ENCODE assay signal across 11 cellular contexts in the genomic region with DNA sequence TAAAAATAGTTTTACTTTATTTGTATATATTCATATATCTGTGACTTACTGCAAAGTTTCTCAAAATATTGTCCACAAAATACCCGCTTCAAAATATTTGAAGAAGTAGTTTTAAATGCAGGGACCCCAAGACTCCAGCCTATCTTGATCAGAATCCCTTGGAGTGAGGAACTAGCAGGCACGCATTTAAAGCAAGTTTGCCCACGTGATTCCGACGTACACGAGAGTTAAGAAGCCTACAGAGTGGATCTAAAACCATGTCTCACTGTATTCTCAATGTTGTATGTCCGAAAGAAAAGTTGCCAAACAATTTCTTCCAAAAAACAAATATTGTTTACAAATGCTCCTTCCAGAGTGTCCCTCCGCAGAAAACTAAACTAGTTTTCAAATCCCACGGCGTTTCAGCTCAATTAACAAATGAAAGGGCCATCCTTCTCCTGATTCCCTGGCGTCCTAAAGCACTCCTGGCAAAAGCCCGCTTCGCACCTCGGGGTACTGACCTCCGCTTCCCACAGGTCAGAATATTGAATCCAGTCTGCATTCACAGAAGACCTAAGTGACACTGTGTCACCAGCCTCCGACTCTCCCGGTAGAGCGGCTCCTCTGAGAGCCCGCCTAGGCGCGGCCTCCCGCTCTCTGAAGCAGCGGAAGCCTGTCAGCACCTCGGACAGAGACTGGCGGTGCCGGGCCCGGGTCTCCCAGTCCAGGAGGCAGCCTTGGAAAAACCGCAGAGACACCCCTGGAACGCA. TPM values are rescaled to one million over a fixed set of nuclear protein-coding genes. Genes with fewer than 3 reads are reported as not detected.
DNase-seq lines count a peak whose midpoint lies in the region; ATAC-seq, FAIRE-seq and TF ChIP-seq lines count a peak whose summit lies in the region.
"Had no signal": no experiment of that assay in that cellular context is flagged by ENCODE, and none has a peak within 500 bp of the region (broad histone marks: within the 10 kb centered on the region; RNA-seq: fewer than 3 reads in every experiment).

No MANE protein-coding gene starts in this region.

- TF ChIP-seq RAD21 in A549 (conservative IDR thresholded peaks at IDR 0.05 in 1 of 2, IDR thresholded peaks at IDR 0.05 in 1 of 2) = no peak

- CTCF ChIA-PET in A549 (lab: Yijun Ruan, JAX) = interaction anchor here (0.9 kb wide), 1 partner anchor 142 kb away, joined by 3 read pairs; no protein-coding TSS in a partner anchor

- peak overlapping the region; percentile 78 for H3K4me2 ChIP-seq in A549

- peak overlapping the region; percentile 82 for H3K9ac ChIP-seq in endocrine pancreas (ENCODE audit: control insufficient read depth, insufficient read depth, low read length)

- ATAC-seq in A549 (peak; percentile 49 to 77), GM18519 (IDR thresholded peaks at IDR 0.05; ENCODE audit: low FRiP score, unreplicated experiment) (no peak), HG02973 (IDR thresholded peaks at IDR 0.05; ENCODE audit: unreplicated experiment) (no peak), HG03097 (IDR thresholded peaks at IDR 0.05; ENCODE audit: low FRiP score, unreplicated experiment) (no peak)

- POLR2A ChIA-PET in A549 (lab: Yijun Ruan, JAX) = no interaction called here

- no peak for TF ChIP-seq EP300 in A549 (IDR thresholded peaks at IDR 0.05)

- peaks cover 41% of the 10 kb centered on the region for H3K4me1 ChIP-seq in A549
- H3K4me1 ChIP-seq in endocrine pancreas (ENCODE audit: control insufficient read depth, insufficient read depth, low read length) = peaks cover 17% of the 10 kb centered on the region

- no peak for TF ChIP-seq POLR2A in A549 (IDR thresholded peaks at IDR 0.05; ENCODE audit: low read length)

- H3K36me3 ChIP-seq in endocrine pancreas (ENCODE audit: control insufficient read depth, insufficient read depth, low read length) = no peaks in the 10 kb centered on the region

- H3K4me3 ChIP-seq in A549 = peak overlapping the region; percentile 84
- H3K4me3 ChIP-seq in endocrine pancreas (ENCODE audit: control insufficient read depth, insufficient read depth, low read length) = peak overlapping the region; percentile 78
- H3K4me3 ChIP-seq: SK-N-MC had no signal

- TF ChIP-seq CTCF in A549 (IDR thresholded peaks at IDR 0.05) = no peak

- DNase-seq in A549 (ENCODE audit: low read depth in 1 of 2, low spot score in 1 of 2) (no peak), NCI-H1092 (lab: John Stamatoyannopoulos, UW) (peak; percentile 3), medulla oblongata (ENCODE audit: extremely low spot score) (peak; percentile 31), SKM-1 treated with dmso at 0.1 percent for 144 hours (lab: John Stamatoyannopoulos, UW; ENCODE audit: unreplicated experiment) (no peak)
- DNase-seq: activated CD8-positive, alpha-beta memory T cell treated with anti-CD3 and anti-CD28 coated beads, Interleukin-2, amount 50 U/mL, for 48 hours; CD4-positive, CD25-positive, alpha-beta regulatory T cell had no signal

- peak overlapping the region in 1 of 2 experiments; percentile 97; a peak in 3 of 6 replicates for H3K27ac ChIP-seq in A549
- H3K27ac ChIP-seq: SK-N-MC had no signal

- peak; percentile 7 for FAIRE-seq in A549 (lab: Jason Lieb, UNC)

- 35% methylated on average over 26 of the region's 29 CpGs for WGBS in A549 (ENCODE audit: missing lambda C conversion rate)

- no peaks in the 10 kb centered on the region for H3K9me3 ChIP-seq in A549
- H3K9me3 ChIP-seq in endocrine pancreas (ENCODE audit: control insufficient read depth, low read length) = no peaks in the 10 kb centered on the region

- no peaks in the 10 kb centered on the region for H3K27me3 ChIP-seq in endocrine pancreas (ENCODE audit: control insufficient read depth, insufficient read depth, low read length)

TF ChIP-seq in A549, 52 proteins besides CTCF, POLR2A, EP300 and RAD21:
- TF ChIP-seq FOXS1 (CRISPR knock-in tag; IDR thresholded peaks at IDR 0.05) = no peak
- no peak for TF ChIP-seq RCOR1 (IDR thresholded peaks at IDR 0.05; ENCODE audit: low read depth, low read length)
- no peak for TF ChIP-seq CBX8 (IDR thresholded peaks at IDR 0.05)
- no peak for TF ChIP-seq HES2 (IDR thresholded peaks at IDR 0.05)
- no peak for TF ChIP-seq FOSL2 (IDR thresholded peaks at IDR 0.05)
- no peak for TF ChIP-seq FOSL2 (CRISPR knock-in tag; IDR thresholded peaks at IDR 0.05)
- 0 out of 2 replicates have a peak, but pooled peaks have one; percentile 30 for TF ChIP-seq HOXB13 (CRISPR knock-in tag; IDR thresholded peaks at IDR 0.05; ENCODE audit: low read depth)
- TF ChIP-seq REST (IDR thresholded peaks at IDR 0.05) = peak; percentile 97

RNA-seq across cellular contexts. Expression of gene GABRB3, which starts 1.5 kb away (rescaled TPM):
- polyA plus RNA-seq in A549 (2011; rRNA removed) (129 and 188 TPM in 2 replicates), A549 (2017; fragmentation: RNase III; extraction: RNeasy Plus Mini Kit Qiagen cat#74134 plus additional on column Dnase treatment) (75.6 to 81.9 TPM (median 78.3 TPM) in 3 replicates)
- 39.8 and 48.9 TPM in 2 replicates for polyA plus RNA-seq in A549 (2012; cell fraction: cytosol; rRNA removed)
- 24.7 and 43.6 TPM in 2 replicates for polyA plus RNA-seq in A549 (2012; cell fraction: nucleus; rRNA removed)
- polyA minus RNA-seq in A549 (2011; rRNA and poly(A)+ RNA removed) = 217 and 231 TPM in 2 replicates

Comparison
In these comparisons a context has a peak if more than half of its experiments do, and no peak if none do; other contexts are left out.
1. ATAC-seq: peak in A549 (2 of 2); none in GM18519 (single experiment), HG02973 (single experiment) and HG03097 (single experiment).
2. DNase-seq: peak in NCI-H1092 (single experiment) and medulla oblongata (single experiment); none in A549 (0 of 2) and SKM-1 treated with dmso at 0.1 percent for 144 hours (single experiment).